1 cellular context compared by ENCODE assay signal in the genomic region with DNA sequence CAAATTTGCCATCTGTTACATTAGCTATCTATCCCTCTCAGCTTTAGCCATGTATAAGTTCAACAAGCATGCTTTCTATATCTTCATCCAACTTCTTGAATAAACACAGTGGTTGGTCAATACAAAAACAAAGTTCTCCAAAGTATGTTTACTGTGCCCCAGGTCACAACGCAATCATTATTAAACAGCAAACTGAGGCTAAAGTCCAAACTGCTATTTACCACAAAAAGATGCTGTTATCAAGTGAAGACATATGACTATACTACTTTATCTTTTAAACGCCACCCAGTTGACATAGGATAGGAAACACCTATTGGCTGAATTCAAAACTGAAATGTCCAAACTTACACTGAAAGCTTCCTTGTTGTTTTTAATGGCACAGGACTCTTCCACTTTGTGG.
A peak's percentile ranks its signal among the peaks of the same experiment; 100 is the strongest.
TF ChIP-seq lines count a peak whose summit lies in the region.

No MANE protein-coding gene starts in this region.

TF ChIP-seq in HepG2, 621 proteins besides CTCF, POLR2A, EP300 and RAD21 (continued from another document and continues in another):
- TF ChIP-seq, protein P1, sequence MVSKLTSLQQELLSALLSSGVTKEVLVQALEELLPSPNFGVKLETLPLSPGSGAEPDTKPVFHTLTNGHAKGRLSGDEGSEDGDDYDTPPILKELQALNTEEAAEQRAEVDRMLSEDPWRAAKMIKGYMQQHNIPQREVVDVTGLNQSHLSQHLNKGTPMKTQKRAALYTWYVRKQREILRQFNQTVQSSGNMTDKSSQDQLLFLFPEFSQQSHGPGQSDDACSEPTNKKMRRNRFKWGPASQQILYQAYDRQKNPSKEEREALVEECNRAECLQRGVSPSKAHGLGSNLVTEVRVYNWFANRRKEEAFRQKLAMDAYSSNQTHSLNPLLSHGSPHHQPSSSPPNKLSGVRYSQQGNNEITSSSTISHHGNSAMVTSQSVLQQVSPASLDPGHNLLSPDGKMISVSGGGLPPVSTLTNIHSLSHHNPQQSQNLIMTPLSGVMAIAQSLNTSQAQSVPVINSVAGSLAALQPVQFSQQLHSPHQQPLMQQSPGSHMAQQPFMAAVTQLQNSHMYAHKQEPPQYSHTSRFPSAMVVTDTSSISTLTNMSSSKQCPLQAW (CRISPR knock-in tag; IDR thresholded peaks at IDR 0.05) = no peak
- no peak for TF ChIP-seq ZNF235 (CRISPR knock-in tag; IDR thresholded peaks at IDR 0.05; ENCODE audit: borderline replicate concordance)
- TF ChIP-seq SRSF1 (optimal IDR thresholded peaks at IDR 0.05; ENCODE audit: low read depth, low read length) = no peak
- no peak for TF ChIP-seq BRD4 (CRISPR knock-in tag; IDR thresholded peaks at IDR 0.05)
- TF ChIP-seq ZHX1 (CRISPR knock-in tag; IDR thresholded peaks at IDR 0.05; ENCODE audit: low read depth) = no peak
- no peak for TF ChIP-seq JUN (CRISPR knock-in tag; IDR thresholded peaks at IDR 0.05)
- no peak for TF ChIP-seq POLR2AphosphoS5 (IDR thresholded peaks at IDR 0.05; ENCODE audit: low read depth, low read length)
- no peak for TF ChIP-seq ZFY (CRISPR knock-in tag; IDR thresholded peaks at IDR 0.05)
- no peak for TF ChIP-seq ZIK1 (CRISPR knock-in tag; IDR thresholded peaks at IDR 0.05; ENCODE audit: borderline replicate concordance, low read depth)
- TF ChIP-seq SKIL (CRISPR knock-in tag; IDR thresholded peaks at IDR 0.05; ENCODE audit: borderline replicate concordance) = no peak
- TF ChIP-seq ARNT2 (CRISPR knock-in tag; IDR thresholded peaks at IDR 0.05; ENCODE audit: low read depth) = no peak
- no peak for TF ChIP-seq TCF7L2 (IDR thresholded peaks at IDR 0.05; ENCODE audit: low read depth, low read length)
- no peak for TF ChIP-seq ZNF891 (CRISPR knock-in tag; IDR thresholded peaks at IDR 0.05)
- TF ChIP-seq, protein P2, sequence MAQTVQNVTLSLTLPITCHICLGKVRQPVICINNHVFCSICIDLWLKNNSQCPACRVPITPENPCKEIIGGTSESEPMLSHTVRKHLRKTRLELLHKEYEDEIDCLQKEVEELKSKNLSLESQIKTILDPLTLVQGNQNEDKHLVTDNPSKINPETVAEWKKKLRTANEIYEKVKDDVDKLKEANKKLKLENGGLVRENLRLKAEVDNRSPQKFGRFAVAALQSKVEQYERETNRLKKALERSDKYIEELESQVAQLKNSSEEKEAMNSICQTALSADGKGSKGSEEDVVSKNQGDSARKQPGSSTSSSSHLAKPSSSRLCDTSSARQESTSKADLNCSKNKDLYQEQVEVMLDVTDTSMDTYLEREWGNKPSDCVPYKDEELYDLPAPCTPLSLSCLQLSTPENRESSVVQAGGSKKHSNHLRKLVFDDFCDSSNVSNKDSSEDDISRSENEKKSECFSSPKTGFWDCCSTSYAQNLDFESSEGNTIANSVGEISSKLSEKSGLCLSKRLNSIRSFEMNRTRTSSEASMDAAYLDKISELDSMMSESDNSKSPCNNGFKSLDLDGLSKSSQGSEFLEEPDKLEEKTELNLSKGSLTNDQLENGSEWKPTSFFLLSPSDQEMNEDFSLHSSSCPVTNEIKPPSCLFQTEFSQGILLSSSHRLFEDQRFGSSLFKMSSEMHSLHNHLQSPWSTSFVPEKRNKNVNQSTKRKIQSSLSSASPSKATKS (CRISPR knock-in tag; IDR thresholded peaks at IDR 0.05) = peak; percentile 73; the same call in 1 of the 2 replicates
- TF ChIP-seq, protein P3, sequence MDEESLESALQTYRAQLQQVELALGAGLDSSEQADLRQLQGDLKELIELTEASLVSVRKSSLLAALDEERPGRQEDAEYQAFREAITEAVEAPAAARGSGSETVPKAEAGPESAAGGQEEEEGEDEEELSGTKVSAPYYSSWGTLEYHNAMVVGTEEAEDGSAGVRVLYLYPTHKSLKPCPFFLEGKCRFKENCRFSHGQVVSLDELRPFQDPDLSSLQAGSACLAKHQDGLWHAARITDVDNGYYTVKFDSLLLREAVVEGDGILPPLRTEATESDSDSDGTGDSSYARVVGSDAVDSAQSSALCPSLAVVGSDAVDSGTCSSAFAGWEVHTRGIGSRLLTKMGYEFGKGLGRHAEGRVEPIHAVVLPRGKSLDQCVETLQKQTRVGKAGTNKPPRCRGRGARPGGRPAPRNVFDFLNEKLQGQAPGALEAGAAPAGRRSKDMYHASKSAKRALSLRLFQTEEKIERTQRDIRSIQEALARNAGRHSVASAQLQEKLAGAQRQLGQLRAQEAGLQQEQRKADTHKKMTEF (CRISPR knock-in tag; IDR thresholded peaks at IDR 0.05) = peak; percentile 89
- TF ChIP-seq RNF2 (conservative IDR thresholded peaks at IDR 0.05; ENCODE audit: low read depth) = no peak
- TF ChIP-seq, protein P4, sequence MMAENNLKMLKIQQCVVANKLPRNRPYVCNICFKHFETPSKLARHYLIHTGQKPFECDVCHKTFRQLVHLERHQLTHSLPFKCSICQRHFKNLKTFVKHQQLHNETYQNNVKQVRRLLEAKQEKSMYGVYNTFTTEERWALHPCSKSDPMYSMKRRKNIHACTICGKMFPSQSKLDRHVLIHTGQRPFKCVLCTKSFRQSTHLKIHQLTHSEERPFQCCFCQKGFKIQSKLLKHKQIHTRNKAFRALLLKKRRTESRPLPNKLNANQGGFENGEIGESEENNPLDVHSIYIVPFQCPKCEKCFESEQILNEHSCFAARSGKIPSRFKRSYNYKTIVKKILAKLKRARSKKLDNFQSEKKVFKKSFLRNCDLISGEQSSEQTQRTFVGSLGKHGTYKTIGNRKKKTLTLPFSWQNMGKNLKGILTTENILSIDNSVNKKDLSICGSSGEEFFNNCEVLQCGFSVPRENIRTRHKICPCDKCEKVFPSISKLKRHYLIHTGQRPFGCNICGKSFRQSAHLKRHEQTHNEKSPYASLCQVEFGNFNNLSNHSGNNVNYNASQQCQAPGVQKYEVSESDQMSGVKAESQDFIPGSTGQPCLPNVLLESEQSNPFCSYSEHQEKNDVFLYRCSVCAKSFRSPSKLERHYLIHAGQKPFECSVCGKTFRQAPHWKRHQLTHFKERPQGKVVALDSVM (CRISPR knock-in tag; IDR thresholded peaks at IDR 0.05) = peak; percentile 60; the same call in 1 of the 2 replicates
- TF ChIP-seq FOXJ3 (CRISPR knock-in tag; IDR thresholded peaks at IDR 0.05; ENCODE audit: borderline replicate concordance) = peak; percentile 93; the same call in 1 of the 2 replicates
- no peak for TF ChIP-seq KDM2A (CRISPR knock-in tag; IDR thresholded peaks at IDR 0.05; ENCODE audit: borderline replicate concordance, low read depth)
- peak; percentile 44; the same call in 1 of the 2 replicates for TF ChIP-seq ESRRA (CRISPR knock-in tag; IDR thresholded peaks at IDR 0.05; ENCODE audit: low read depth)
- TF ChIP-seq ZNF484 (CRISPR knock-in tag; IDR thresholded peaks at IDR 0.05; ENCODE audit: borderline replicate concordance, low read depth) = no peak
- TF ChIP-seq KDM1A (CRISPR knock-in tag; IDR thresholded peaks at IDR 0.05) = peak; percentile 88; the same call in 1 of the 2 replicates
- TF ChIP-seq, protein P5, sequence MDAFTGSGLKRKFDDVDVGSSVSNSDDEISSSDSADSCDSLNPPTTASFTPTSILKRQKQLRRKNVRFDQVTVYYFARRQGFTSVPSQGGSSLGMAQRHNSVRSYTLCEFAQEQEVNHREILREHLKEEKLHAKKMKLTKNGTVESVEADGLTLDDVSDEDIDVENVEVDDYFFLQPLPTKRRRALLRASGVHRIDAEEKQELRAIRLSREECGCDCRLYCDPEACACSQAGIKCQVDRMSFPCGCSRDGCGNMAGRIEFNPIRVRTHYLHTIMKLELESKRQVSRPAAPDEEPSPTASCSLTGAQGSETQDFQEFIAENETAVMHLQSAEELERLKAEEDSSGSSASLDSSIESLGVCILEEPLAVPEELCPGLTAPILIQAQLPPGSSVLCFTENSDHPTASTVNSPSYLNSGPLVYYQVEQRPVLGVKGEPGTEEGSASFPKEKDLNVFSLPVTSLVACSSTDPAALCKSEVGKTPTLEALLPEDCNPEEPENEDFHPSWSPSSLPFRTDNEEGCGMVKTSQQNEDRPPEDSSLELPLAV (CRISPR knock-in tag; conservative IDR thresholded peaks at IDR 0.05; ENCODE audit: low read depth) = no peak
- TF ChIP-seq ZNF879 (CRISPR knock-in tag; IDR thresholded peaks at IDR 0.05) = no peak
- peak; percentile 77 for TF ChIP-seq TEAD3 (CRISPR knock-in tag; optimal IDR thresholded peaks at IDR 0.05; ENCODE audit: borderline replicate concordance)
- TF ChIP-seq, protein P6, sequence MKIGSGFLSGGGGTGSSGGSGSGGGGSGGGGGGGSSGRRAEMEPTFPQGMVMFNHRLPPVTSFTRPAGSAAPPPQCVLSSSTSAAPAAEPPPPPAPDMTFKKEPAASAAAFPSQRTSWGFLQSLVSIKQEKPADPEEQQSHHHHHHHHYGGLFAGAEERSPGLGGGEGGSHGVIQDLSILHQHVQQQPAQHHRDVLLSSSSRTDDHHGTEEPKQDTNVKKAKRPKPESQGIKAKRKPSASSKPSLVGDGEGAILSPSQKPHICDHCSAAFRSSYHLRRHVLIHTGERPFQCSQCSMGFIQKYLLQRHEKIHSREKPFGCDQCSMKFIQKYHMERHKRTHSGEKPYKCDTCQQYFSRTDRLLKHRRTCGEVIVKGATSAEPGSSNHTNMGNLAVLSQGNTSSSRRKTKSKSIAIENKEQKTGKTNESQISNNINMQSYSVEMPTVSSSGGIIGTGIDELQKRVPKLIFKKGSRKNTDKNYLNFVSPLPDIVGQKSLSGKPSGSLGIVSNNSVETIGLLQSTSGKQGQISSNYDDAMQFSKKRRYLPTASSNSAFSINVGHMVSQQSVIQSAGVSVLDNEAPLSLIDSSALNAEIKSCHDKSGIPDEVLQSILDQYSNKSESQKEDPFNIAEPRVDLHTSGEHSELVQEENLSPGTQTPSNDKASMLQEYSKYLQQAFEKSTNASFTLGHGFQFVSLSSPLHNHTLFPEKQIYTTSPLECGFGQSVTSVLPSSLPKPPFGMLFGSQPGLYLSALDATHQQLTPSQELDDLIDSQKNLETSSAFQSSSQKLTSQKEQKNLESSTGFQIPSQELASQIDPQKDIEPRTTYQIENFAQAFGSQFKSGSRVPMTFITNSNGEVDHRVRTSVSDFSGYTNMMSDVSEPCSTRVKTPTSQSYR (CRISPR knock-in tag; IDR thresholded peaks at IDR 0.05; ENCODE audit: borderline replicate concordance) = peak; percentile 32; the same call in 1 of the 2 replicates
- TF ChIP-seq KDM6A (CRISPR knock-in tag; IDR thresholded peaks at IDR 0.05; ENCODE audit: low read depth) = peak; percentile 87; the same call in 1 of the 2 replicates
- TF ChIP-seq ZNF768 (CRISPR knock-in tag; IDR thresholded peaks at IDR 0.05) = no peak
- TF ChIP-seq, protein P7, sequence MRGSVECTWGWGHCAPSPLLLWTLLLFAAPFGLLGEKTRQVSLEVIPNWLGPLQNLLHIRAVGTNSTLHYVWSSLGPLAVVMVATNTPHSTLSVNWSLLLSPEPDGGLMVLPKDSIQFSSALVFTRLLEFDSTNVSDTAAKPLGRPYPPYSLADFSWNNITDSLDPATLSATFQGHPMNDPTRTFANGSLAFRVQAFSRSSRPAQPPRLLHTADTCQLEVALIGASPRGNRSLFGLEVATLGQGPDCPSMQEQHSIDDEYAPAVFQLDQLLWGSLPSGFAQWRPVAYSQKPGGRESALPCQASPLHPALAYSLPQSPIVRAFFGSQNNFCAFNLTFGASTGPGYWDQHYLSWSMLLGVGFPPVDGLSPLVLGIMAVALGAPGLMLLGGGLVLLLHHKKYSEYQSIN (CRISPR knock-in tag; IDR thresholded peaks at IDR 0.05; ENCODE audit: borderline replicate concordance) = no peak
- TF ChIP-seq, protein P8, sequence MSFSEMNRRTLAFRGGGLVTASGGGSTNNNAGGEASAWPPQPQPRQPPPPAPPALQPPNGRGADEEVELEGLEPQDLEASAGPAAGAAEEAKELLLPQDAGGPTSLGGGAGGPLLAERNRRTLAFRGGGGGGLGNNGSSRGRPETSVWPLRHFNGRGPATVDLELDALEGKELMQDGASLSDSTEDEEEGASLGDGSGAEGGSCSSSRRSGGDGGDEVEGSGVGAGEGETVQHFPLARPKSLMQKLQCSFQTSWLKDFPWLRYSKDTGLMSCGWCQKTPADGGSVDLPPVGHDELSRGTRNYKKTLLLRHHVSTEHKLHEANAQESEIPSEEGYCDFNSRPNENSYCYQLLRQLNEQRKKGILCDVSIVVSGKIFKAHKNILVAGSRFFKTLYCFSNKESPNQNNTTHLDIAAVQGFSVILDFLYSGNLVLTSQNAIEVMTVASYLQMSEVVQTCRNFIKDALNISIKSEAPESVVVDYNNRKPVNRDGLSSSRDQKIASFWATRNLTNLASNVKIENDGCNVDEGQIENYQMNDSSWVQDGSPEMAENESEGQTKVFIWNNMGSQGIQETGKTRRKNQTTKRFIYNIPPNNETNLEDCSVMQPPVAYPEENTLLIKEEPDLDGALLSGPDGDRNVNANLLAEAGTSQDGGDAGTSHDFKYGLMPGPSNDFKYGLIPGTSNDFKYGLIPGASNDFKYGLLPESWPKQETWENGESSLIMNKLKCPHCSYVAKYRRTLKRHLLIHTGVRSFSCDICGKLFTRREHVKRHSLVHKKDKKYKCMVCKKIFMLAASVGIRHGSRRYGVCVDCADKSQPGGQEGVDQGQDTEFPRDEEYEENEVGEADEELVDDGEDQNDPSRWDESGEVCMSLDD (CRISPR knock-in tag; IDR thresholded peaks at IDR 0.05; ENCODE audit: borderline replicate concordance) = no peak
- TF ChIP-seq KLF11 (CRISPR knock-in tag; IDR thresholded peaks at IDR 0.05) = peak; percentile 61; the same call in 1 of the 2 replicates
- TF ChIP-seq EHMT2 (IDR thresholded peaks at IDR 0.05; ENCODE audit: borderline replicate concordance, low read depth, low read length) = no peak
- TF ChIP-seq SOX6 (IDR thresholded peaks at IDR 0.05) = no peak
- peak; percentile 94 for TF ChIP-seq SOX6 (CRISPR knock-in tag; IDR thresholded peaks at IDR 0.05)
- no peak for TF ChIP-seq RBM22 (optimal IDR thresholded peaks at IDR 0.05; ENCODE audit: low read length)
